Comparison of ENCODE assay signal across 23 cellular contexts in genomic region chr3:158205994-158206393, GRCh38.
A peak's percentile ranks its signal among the peaks of the same experiment; 100 is the strongest.
DNase-seq lines count a peak whose midpoint lies in the region; ATAC-seq and TF ChIP-seq lines count a peak whose summit lies in the region.
"Had no signal": no experiment of that assay in that cellular context is flagged by ENCODE, and none has a peak within 500 bp of the region (broad histone marks: within the 10 kb centered on the region; RNA-seq: fewer than 3 reads in every experiment).

No MANE protein-coding gene starts in this region.

- DNase-seq in GM12865 (ENCODE audit: low read depth), result peak; percentile 9
- DNase-seq in coronary artery (ENCODE audit: low spot score), result no peak
- DNase-seq in RKO (ENCODE audit: low spot score), result no peak
- DNase-seq: activated CD4-positive, alpha-beta T cell treated with anti-CD3 and anti-CD28 coated beads, Interleukin-2, amount 50 U/mL, for 48 hours; activated naive CD4-positive, alpha-beta T cell treated with anti-CD3 and anti-CD28 coated beads for 36 hours; activated T-cell treated with anti-CD3 and anti-CD28 coated beads, Interleukin-2, amount 50 U/mL, for 1 hour; C1 segment of cervical spinal cord; kidney glomerular epithelial cell; naive thymus-derived CD4-positive, alpha-beta T cell; NCI-H1105 treated with DMSO at 0.1 percent for 48 hours; ovary; PC-9; sigmoid colon; stimulated activated naive CD8-positive, alpha-beta T cell treated with anti-CD3 and anti-CD28 coated beads, Interleukin-15, amount 100 ng/mL, for 72 hours; T-helper 17 cell; upper lobe of left lung had no signal

- H3K4me3 ChIP-seq in GM12865 (ENCODE audit: low read depth, low read length) (no peak overlapping the region), coronary artery (no peak overlapping the region)
- H3K4me3 ChIP-seq: ovary, PC-9, sigmoid colon, SJSA1, upper lobe of left lung had no signal

- TF ChIP-seq POLR2A in GM18505 (IDR thresholded peaks at IDR 0.05; ENCODE audit: borderline replicate concordance, extremely low read depth, insufficient read depth, insufficient read length), result no peak

- H3K27ac ChIP-seq in coronary artery, result no peak overlapping the region
- H3K27ac ChIP-seq: ovary, PC-9, sigmoid colon, SJSA1, upper lobe of left lung, VCaP had no signal

- ATAC-seq in GM19324 (IDR thresholded peaks at IDR 0.05; ENCODE audit: low FRiP score, unreplicated experiment) (peak; percentile 91), HG02571 (IDR thresholded peaks at IDR 0.05; ENCODE audit: unreplicated experiment) (peak; percentile 68), HG03378 (IDR thresholded peaks at IDR 0.05; ENCODE audit: unreplicated experiment) (peak; percentile 84), HG03139 (IDR thresholded peaks at IDR 0.05; ENCODE audit: unreplicated experiment) (no peak), GM18505 (IDR thresholded peaks at IDR 0.05; ENCODE audit: unreplicated experiment) (no peak)
- ATAC-seq: naive thymus-derived CD4-positive, alpha-beta T cell; stimulated activated naive CD8-positive, alpha-beta T cell treated with anti-CD3 and anti-CD28 coated beads, Interleukin-15, amount 100 ng/mL, for 72 hours; T-helper 17 cell had no signal

- TF ChIP-seq CTCF in GM12865 (IDR thresholded peaks at IDR 0.05; ENCODE audit: insufficient read depth, low read depth, low read length, missing control alignments), result no peak
- TF ChIP-seq CTCF in coronary artery (IDR thresholded peaks at IDR 0.05), result no peak

Comparison
In these comparisons a context has a peak if more than half of its experiments do, and no peak if none do; other contexts are left out.
1. ATAC-seq: peak in GM19324 (single experiment), HG02571 (single experiment) and HG03378 (single experiment); none in HG03139 (single experiment) and GM18505 (single experiment).